22 cellular contexts compared by ENCODE assay signal in genomic region chr7:24912424-24912823, GRCh38.
DNase-seq lines count a peak whose midpoint lies in the region; ATAC-seq and TF ChIP-seq lines count a peak whose summit lies in the region.
"Had no signal": no experiment of that assay in that cellular context is flagged by ENCODE, and none has a peak within 500 bp of the region (broad histone marks: within the 10 kb centered on the region; RNA-seq: fewer than 3 reads in every experiment).

No MANE protein-coding gene starts in this region.

- H3K9me3 Mint-ChIP-seq in activated naive CD4-positive, alpha-beta T cell treated with anti-CD3 and anti-CD28 coated beads, Interleukin-2, amount 10 ng/mL, durations not matched to agents 7 days and 5 days = peaks cover 2% of the 10 kb centered on the region
- no peaks in the 10 kb centered on the region for H3K9me3 Mint-ChIP-seq in activated naive CD8-positive, alpha-beta T cell treated with anti-CD3 and anti-CD28 coated beads, Interleukin-2, amount 50 U/mL, for 24 hours
- no peaks in the 10 kb centered on the region for H3K9me3 Mint-ChIP-seq in stimulated activated effector memory CD8-positive, alpha-beta T cell treated with anti-CD3 and anti-CD28 coated beads, Interleukin-12 subunit alpha, Interleukin-12 subunit beta, amount 100 ng/mL, for 72 hours
- no peaks in the 10 kb centered on the region for H3K9me3 Mint-ChIP-seq in GM23338
- H3K9me3 Mint-ChIP-seq: endodermal cell had no signal

- H3K4me2 ChIP-seq in OCI-LY7 (ENCODE audit: low read length) (peak overlapping the region; percentile 64), GM23338 (no peak overlapping the region)

- H3K4me3 Mint-ChIP-seq in activated naive CD4-positive, alpha-beta T cell treated with anti-CD3 and anti-CD28 coated beads, Interleukin-2, amount 10 ng/mL, durations not matched to agents 7 days and 5 days = no peak overlapping the region
- H3K4me3 Mint-ChIP-seq in activated naive CD8-positive, alpha-beta T cell treated with anti-CD3 and anti-CD28 coated beads, Interleukin-2, amount 50 U/mL, for 24 hours = no peak overlapping the region
- peak overlapping the region; percentile 70 for H3K4me3 Mint-ChIP-seq in stimulated activated effector memory CD8-positive, alpha-beta T cell treated with anti-CD3 and anti-CD28 coated beads, Interleukin-12 subunit alpha, Interleukin-12 subunit beta, amount 100 ng/mL, for 72 hours
- no peak overlapping the region for H3K4me3 Mint-ChIP-seq in GM23338
- H3K4me3 Mint-ChIP-seq: endodermal cell had no signal

- TF ChIP-seq CTCF in OCI-LY7 (conservative IDR thresholded peaks at IDR 0.05; ENCODE audit: low read length) (no peak), GM23338 (conservative IDR thresholded peaks at IDR 0.05; ENCODE audit: low read depth in 2 of 2) (no peak)

- no peaks in the 10 kb centered on the region for H3K27me3 ChIP-seq in GM23338 (ENCODE audit: insufficient read depth)
- H3K27me3 ChIP-seq in aorta (ENCODE audit: control insufficient read depth in 1 of 2, insufficient read depth in 2 of 2, low read length in 1 of 2) = peaks cover 0 to 2% of the 10 kb centered on the region in 2 donors
- H3K27me3 ChIP-seq: body of pancreas, transverse colon had no signal

- H3K4me3 ChIP-seq in OCI-LY7 (ENCODE audit: low read depth, low read length, poor library complexity, severe bottlenecking) (no peak overlapping the region), GM23338 (no peak overlapping the region), aorta (ENCODE audit: low read length in 2 of 2) (no peak overlapping the region)
- H3K4me3 ChIP-seq: body of pancreas, lower lobe of right lung, transverse colon had no signal

- no peak overlapping the region for H2AFZ ChIP-seq in OCI-LY7 (ENCODE audit: low read length)
- H2AFZ ChIP-seq in GM23338 = no peak overlapping the region

- no peaks in the 10 kb centered on the region for H4K20me1 ChIP-seq in OCI-LY7 (ENCODE audit: insufficient read depth, low read length)
- peaks cover 5% of the 10 kb centered on the region; the same call in 1 of the 2 replicates for H4K20me1 ChIP-seq in GM23338 (replicated peaks; ENCODE audit: insufficient read depth)

- H3F3A ChIP-seq in GM23338 (replicated peaks; ENCODE audit: low read depth) = no peaks in the 10 kb centered on the region

- peaks cover 95% of the 10 kb centered on the region for H3K79me2 ChIP-seq in OCI-LY7 (ENCODE audit: insufficient read depth, low read depth, low read length)
- peaks cover 28% of the 10 kb centered on the region for H3K79me2 ChIP-seq in GM23338 (replicated peaks; ENCODE audit: insufficient read depth)

- BruUV-seq in OCI-LY7 (replicated peaks; lab: Mats Ljungman, UMichigan) = no TSS peak

- H3K4me1 Mint-ChIP-seq in activated naive CD4-positive, alpha-beta T cell treated with anti-CD3 and anti-CD28 coated beads, Interleukin-2, amount 10 ng/mL, durations not matched to agents 7 days and 5 days = peaks cover 74% of the 10 kb centered on the region
- H3K4me1 Mint-ChIP-seq in activated naive CD8-positive, alpha-beta T cell treated with anti-CD3 and anti-CD28 coated beads, Interleukin-2, amount 50 U/mL, for 24 hours = peaks cover 30% of the 10 kb centered on the region
- peaks cover 77% of the 10 kb centered on the region for H3K4me1 Mint-ChIP-seq in stimulated activated effector memory CD8-positive, alpha-beta T cell treated with anti-CD3 and anti-CD28 coated beads, Interleukin-12 subunit alpha, Interleukin-12 subunit beta, amount 100 ng/mL, for 72 hours
- H3K4me1 Mint-ChIP-seq in GM23338 = peaks cover 20% of the 10 kb centered on the region

- H3K9me3 ChIP-seq in OCI-LY7 (ENCODE audit: low read length) (no peaks in the 10 kb centered on the region), aorta (ENCODE audit: control insufficient read depth, low read length) (no peaks in the 10 kb centered on the region)
- H3K9me3 ChIP-seq: body of pancreas, lower lobe of right lung, transverse colon had no signal

- intact Hi-C loops in OCI-LY7 (cut with micrococcal nuclease; ENCODE audit: unreplicated experiment) = no loop called here
- intact Hi-C loops in aorta (cut with DNase I) = no loop called here

- CTCF ChIA-PET in activated naive CD4-positive, alpha-beta T cell treated with anti-CD3 and anti-CD28 coated beads, Interleukin-2, amount 10 ng/mL, durations not matched to agents 7 days and 5 days (lab: Charles Lee) = interaction anchor here (3.4 kb wide), 1 partner anchor 66 kb away, joined by 14 read pairs; the partner anchor contains the start of gene OSBPL3
- CTCF ChIA-PET in OCI-LY7 (lab: Charles Lee; ENCODE audit: unreplicated experiment) = no interaction called here

- H3K27ac ChIP-seq in OCI-LY7 (ENCODE audit: low read depth, low read length, poor library complexity, severe bottlenecking) = peak overlapping the region; percentile 72
- H3K27ac ChIP-seq in GM23338 (ENCODE audit: low read depth) = no peak overlapping the region
- no peak overlapping the region for H3K27ac ChIP-seq in aorta (ENCODE audit: low read depth in 1 of 2, low read length in 2 of 2)
- H3K27ac ChIP-seq: body of pancreas, lower lobe of right lung, transverse colon had no signal

- no peak for DNase-seq in activated naive CD4-positive, alpha-beta T cell treated with anti-CD3 and anti-CD28 coated beads, Interleukin-2, amount 10 ng/mL, durations not matched to agents 7 days and 5 days
- DNase-seq in activated naive CD4-positive, alpha-beta T cell treated with anti-CD3 and anti-CD28 coated beads, Interleukin-2, amount 50 U/mL, for 16 hours = no peak
- DNase-seq in OCI-LY7 (ENCODE audit: low spot score) (no peak), GM23338 (ENCODE audit: low spot score) (no peak), aorta (no peak)
- no peak for DNase-seq in activated naive CD8-positive, alpha-beta T cell treated with anti-CD3 and anti-CD28 coated beads, Interleukin-2, amount 50 U/mL, for 24 hours
- DNase-seq in stimulated activated effector memory CD8-positive, alpha-beta T cell treated with anti-CD3 and anti-CD28 coated beads, Interleukin-12 subunit alpha, Interleukin-12 subunit beta, amount 100 ng/mL, for 72 hours (ENCODE audit: low spot score in 2 of 2) = peak in 1 of 2 donors; percentile 43
- DNase-seq: activated CD8-positive, alpha-beta memory T cell treated with anti-CD3 and anti-CD28 coated beads, Interleukin-2, amount 50 U/mL, for 4 hours; activated naive CD4-positive, alpha-beta T cell; DMS79 treated with DMSO at 0.1 percent for 48 hours; endodermal cell; IMR-90; lower lobe of right lung; MV-4-11; NCI-H2029; NCI-H524 treated with DMSO at 0.1 percent for 48 hours; right cardiac atrium; SHP77; stimulated activated CD4-positive, alpha-beta T cell treated with anti-CD3 and anti-CD28 coated beads, Interleukin-15, amount 100 ng/mL, for 24 hours had no signal

- no peaks in the 10 kb centered on the region for H3K27me3 Mint-ChIP-seq in activated naive CD4-positive, alpha-beta T cell treated with anti-CD3 and anti-CD28 coated beads, Interleukin-2, amount 10 ng/mL, durations not matched to agents 7 days and 5 days
- H3K27me3 Mint-ChIP-seq in activated naive CD8-positive, alpha-beta T cell treated with anti-CD3 and anti-CD28 coated beads, Interleukin-2, amount 50 U/mL, for 24 hours = no peaks in the 10 kb centered on the region
- no peaks in the 10 kb centered on the region for H3K27me3 Mint-ChIP-seq in GM23338 (ENCODE audit: insufficient read depth, low read depth, poor library complexity)

- POLR2A ChIA-PET in OCI-LY7 (lab: Charles Lee) = interaction anchor here (0.6 to 4.0 kb wide), 9 partner anchors 11 to 93 kb away, joined by 3 to 43 read pairs (median 10); no protein-coding TSS in a partner anchor

- ATAC-seq in activated naive CD8-positive, alpha-beta T cell treated with anti-CD3 and anti-CD28 coated beads, Interleukin-2, amount 50 U/mL, for 24 hours = no peak
- ATAC-seq in stimulated activated effector memory CD8-positive, alpha-beta T cell treated with anti-CD3 and anti-CD28 coated beads, Interleukin-12 subunit alpha, Interleukin-12 subunit beta, amount 100 ng/mL, for 72 hours = no peak
- ATAC-seq in HG03469 (IDR thresholded peaks at IDR 0.05; ENCODE audit: unreplicated experiment) (no peak), GM23338 (no peak), aorta (ENCODE audit: low FRiP score) (no peak)
- ATAC-seq: body of pancreas, lower lobe of right lung had no signal

- peaks cover 48% of the 10 kb centered on the region for H3K36me3 Mint-ChIP-seq in activated naive CD4-positive, alpha-beta T cell treated with anti-CD3 and anti-CD28 coated beads, Interleukin-2, amount 10 ng/mL, durations not matched to agents 7 days and 5 days
- H3K36me3 Mint-ChIP-seq in activated naive CD8-positive, alpha-beta T cell treated with anti-CD3 and anti-CD28 coated beads, Interleukin-2, amount 50 U/mL, for 24 hours (ENCODE audit: low read depth) = peaks cover 39% of the 10 kb centered on the region
- peaks cover 18% of the 10 kb centered on the region for H3K36me3 Mint-ChIP-seq in stimulated activated effector memory CD8-positive, alpha-beta T cell treated with anti-CD3 and anti-CD28 coated beads, Interleukin-12 subunit alpha, Interleukin-12 subunit beta, amount 100 ng/mL, for 72 hours
- no peaks in the 10 kb centered on the region for H3K36me3 Mint-ChIP-seq in GM23338 (ENCODE audit: low read depth)

- H3K4me1 ChIP-seq in OCI-LY7 (ENCODE audit: insufficient read depth, low read length, poor library complexity, severe bottlenecking) (peaks cover 95% of the 10 kb centered on the region), GM23338 (ENCODE audit: insufficient read depth) (peaks cover 24% of the 10 kb centered on the region), aorta (ENCODE audit: control insufficient read depth in 1 of 2, insufficient read depth in 2 of 2, low read length in 2 of 2) (no peaks in the 10 kb centered on the region)
- H3K4me1 ChIP-seq: transverse colon had no signal

- WGBS in aorta, 2 donors = 68 to 76% methylated on average over 4 of the region's 4 CpGs

- H3K9me2 ChIP-seq in OCI-LY7 (ENCODE audit: insufficient read depth, low read length) (no peaks in the 10 kb centered on the region), GM23338 (ENCODE audit: insufficient read depth) (no peaks in the 10 kb centered on the region)

- H3K36me3 ChIP-seq in OCI-LY7 (ENCODE audit: insufficient read depth, low read length) = peaks cover 6% of the 10 kb centered on the region
- H3K36me3 ChIP-seq in GM23338 (ENCODE audit: insufficient read depth) = no peaks in the 10 kb centered on the region
- H3K36me3 ChIP-seq in aorta (ENCODE audit: control insufficient read depth in 1 of 2, insufficient read depth in 2 of 2, low read length in 1 of 2) = no peaks in the 10 kb centered on the region
- H3K36me3 ChIP-seq: lower lobe of right lung, transverse colon had no signal

- peak overlapping the region; percentile 95 for H3K27ac Mint-ChIP-seq in activated naive CD4-positive, alpha-beta T cell treated with anti-CD3 and anti-CD28 coated beads, Interleukin-2, amount 10 ng/mL, durations not matched to agents 7 days and 5 days
- H3K27ac Mint-ChIP-seq in activated naive CD8-positive, alpha-beta T cell treated with anti-CD3 and anti-CD28 coated beads, Interleukin-2, amount 50 U/mL, for 24 hours = peak overlapping the region; percentile 86
- peak overlapping the region; percentile 56 for H3K27ac Mint-ChIP-seq in stimulated activated effector memory CD8-positive, alpha-beta T cell treated with anti-CD3 and anti-CD28 coated beads, Interleukin-12 subunit alpha, Interleukin-12 subunit beta, amount 100 ng/mL, for 72 hours
- no peak overlapping the region for H3K27ac Mint-ChIP-seq in GM23338
- H3K27ac Mint-ChIP-seq: endodermal cell had no signal
